8 cellular contexts compared by ENCODE assay signal in genomic region chr11:74702383-74703007, GRCh38. TPM values are rescaled to one million over a fixed set of nuclear protein-coding genes. Genes with fewer than 3 reads are reported as not detected.
DNase-seq lines count a peak whose midpoint lies in the region; ATAC-seq and TF ChIP-seq lines count a peak whose summit lies in the region.

No MANE protein-coding gene starts in this region.

- peak; percentile 89 for TF ChIP-seq CTCF in CD8-positive, alpha-beta T cell (IDR thresholded peaks at IDR 0.05)

- no peak overlapping the region for H3K4me3 Mint-ChIP-seq in CD8-positive, alpha-beta T cell
- no peak overlapping the region for H3K4me3 Mint-ChIP-seq in central memory CD8-positive, alpha-beta T cell

- H3K36me3 ChIP-seq in CD8-positive, alpha-beta T cell (ENCODE audit: insufficient read depth, low read length) = no peaks in the 10 kb centered on the region
- no peaks in the 10 kb centered on the region for H3K36me3 ChIP-seq in HAP-1 (replicated peaks)

- peak; percentile 26 to 60 (median 51) for DNase-seq in CD8-positive, alpha-beta T cell
- DNase-seq in HAP-1 (ENCODE audit: low spot score in 2 of 2) (peak; percentile 57 to 81), NCI-H345 (lab: John Stamatoyannopoulos, UW) (peak; percentile 48), left lobe of liver (ENCODE audit: low spot score) (peak; percentile 63)
- DNase-seq in activated CD4-positive, alpha-beta T cell treated with anti-CD3 and anti-CD28 coated beads for 1 hour = peak; percentile 31
- DNase-seq in central memory CD8-positive, alpha-beta T cell (ENCODE audit: low spot score in 2 of 2) = peak; percentile 37 to 41
- peak; percentile 36 to 56 (median 49) for DNase-seq in stimulated activated CD4-positive, alpha-beta T cell treated with anti-CD3 and anti-CD28 coated beads, TNF-alpha, amount 100 ng/mL, for 24 hours (ENCODE audit: low read depth in 3 of 3)

- peaks cover under 1% of the 10 kb centered on the region for H3K4me1 Mint-ChIP-seq in CD8-positive, alpha-beta T cell (ENCODE audit: low read depth)
- H3K4me1 Mint-ChIP-seq in central memory CD8-positive, alpha-beta T cell = no peaks in the 10 kb centered on the region

- no peaks in the 10 kb centered on the region for H3K27me3 ChIP-seq in CD8-positive, alpha-beta T cell (ENCODE audit: insufficient read depth, low read length)
- no peaks in the 10 kb centered on the region for H3K27me3 ChIP-seq in HAP-1 (ENCODE audit: low read depth)

- no peaks in the 10 kb centered on the region for H3K36me3 Mint-ChIP-seq in CD8-positive, alpha-beta T cell
- H3K36me3 Mint-ChIP-seq in central memory CD8-positive, alpha-beta T cell (ENCODE audit: insufficient read depth) = no peaks in the 10 kb centered on the region

- no peaks in the 10 kb centered on the region for H3K9me3 Mint-ChIP-seq in CD8-positive, alpha-beta T cell
- H3K9me3 Mint-ChIP-seq in central memory CD8-positive, alpha-beta T cell = no peaks in the 10 kb centered on the region

- no peak overlapping the region for H3K27ac Mint-ChIP-seq in CD8-positive, alpha-beta T cell
- H3K27ac Mint-ChIP-seq in central memory CD8-positive, alpha-beta T cell (ENCODE audit: low read depth) = no peak overlapping the region

- H3K9me3 ChIP-seq in CD8-positive, alpha-beta T cell (ENCODE audit: low read length) = no peaks in the 10 kb centered on the region
- no peaks in the 10 kb centered on the region for H3K9me3 ChIP-seq in HAP-1

- in situ Hi-C loops in HAP-1 (cut with MboI; ENCODE audit: low sequenced_read_pairs) = no loop called here

- H3K4me3 ChIP-seq in CD8-positive, alpha-beta T cell (ENCODE audit: low read depth, low read length) = no peak overlapping the region
- H3K4me3 ChIP-seq in HAP-1 = no peak overlapping the region

- H3K27me3 Mint-ChIP-seq in CD8-positive, alpha-beta T cell (ENCODE audit: low read depth) = peaks cover 4% of the 10 kb centered on the region
- no peaks in the 10 kb centered on the region for H3K27me3 Mint-ChIP-seq in central memory CD8-positive, alpha-beta T cell

- ATAC-seq in CD8-positive, alpha-beta T cell = peak; percentile 82
- no peak for ATAC-seq in central memory CD8-positive, alpha-beta T cell (replicated peaks; ENCODE audit: extremely low read depth, poor library complexity, severe bottlenecking)
- ATAC-seq in left lobe of liver = peak; percentile 84
- ATAC-seq in GM21619 (IDR thresholded peaks at IDR 0.05; ENCODE audit: unreplicated experiment) = no peak

- CTCF ChIA-PET in CD8-positive, alpha-beta T cell (lab: Charles Lee) = interaction anchor here (0.5 to 7.6 kb wide), 18 partner anchors 8 to 547 kb away, joined by 3 to 59 read pairs (median 6); partner anchors contain the start of genes LIPT2 and RNF169

- no peak overlapping the region for H3K27ac ChIP-seq in CD8-positive, alpha-beta T cell (ENCODE audit: low read depth, low read length)

- POLR2A ChIA-PET in CD8-positive, alpha-beta T cell (lab: Charles Lee) = no interaction called here

- H3K4me1 ChIP-seq in CD8-positive, alpha-beta T cell (ENCODE audit: insufficient read depth, low read length) = no peaks in the 10 kb centered on the region
- H3K4me1 ChIP-seq in HAP-1 = no peaks in the 10 kb centered on the region

- intact Hi-C loops in CD8-positive, alpha-beta T cell (cut with DNase I, micrococcal nuclease) = loop anchor here (1.0 to 5.0 kb wide), 3 partner anchors 24 to 170 kb away; no protein-coding TSS in a partner anchor

RNA-seq across cellular contexts. Expression of gene CHRDL2, which starts 28.7 kb away (rescaled TPM):
- total RNA-seq in CD8-positive, alpha-beta T cell = not detected
- total RNA-seq in left lobe of liver = 8.8 TPM

RNA-seq across cellular contexts. Expression of gene RNF169, which starts 46.2 kb away (rescaled TPM):
- total RNA-seq in CD8-positive, alpha-beta T cell = 10 to 100 TPM; 14.1 to 14.8 TPM
- total RNA-seq in left lobe of liver = 4.6 TPM

Comparison
In these comparisons a context has a peak if more than half of its experiments do, and no peak if none do; other contexts are left out.
1. ATAC-seq: peak in CD8-positive, alpha-beta T cell (single experiment) and left lobe of liver (single experiment); none in central memory CD8-positive, alpha-beta T cell (single experiment) and GM21619 (single experiment).
2. Peak in every context shown above with its lines, with median percentiles within 50 percentile points of each other: DNase-seq.